23 cellular contexts compared by ENCODE assay signal in genomic region chr1:28378906-28379305, GRCh38.
"Had no signal": no experiment of that assay in that cellular context is flagged by ENCODE, and none has a peak within 500 bp of the region (broad histone marks: within the 10 kb centered on the region; RNA-seq: fewer than 3 reads in every experiment).

No MANE protein-coding gene starts in this region.

- ATAC-seq: activated CD8-positive, alpha-beta T cell treated with anti-CD3 and anti-CD28 coated beads, Interleukin-2, amount 10 ng/mL, durations not matched to agents 7 days and 5 days; activated T-cell treated with anti-CD3 and anti-CD28 coated beads, Interleukin-2, amount 50 U/mL, for 4 hours; gastroesophageal sphincter; heart right ventricle; left ventricle myocardium superior; natural killer cell; upper lobe of right lung had no signal

- DNase-seq: activated CD4-positive, alpha-beta T cell treated with anti-CD3 and anti-CD28 coated beads for 48 hours; activated CD4-positive, CD25-positive, alpha-beta regulatory T cell; activated CD8-positive, alpha-beta memory T cell treated with anti-CD3 and anti-CD28 coated beads, Interleukin-2, amount 50 U/mL, for 4 hours; activated CD8-positive, alpha-beta T cell treated with anti-CD3 and anti-CD28 coated beads, Interleukin-2, amount 10 ng/mL, durations not matched to agents 7 days and 5 days; activated effector memory CD4-positive, alpha-beta T cell treated with Interleukin-2 at 50 U/mL for 16 hours; activated naive CD4-positive, alpha-beta T cell treated with anti-CD3 and anti-CD28 coated beads, Interleukin-2, amount 10 ng/mL, durations not matched to agents 7 days and 5 days; activated T-cell treated with anti-CD3 and anti-CD28 coated beads, Interleukin-2, amount 50 U/mL, for 4 hours; colonic mucosa; heart right ventricle; kidney glomerular epithelial cell; left ventricle myocardium superior; natural killer cell; sigmoid colon; stimulated activated CD4-positive, alpha-beta T cell treated with anti-CD3 and anti-CD28 coated beads, Interleukin-4, amount 100 ng/mL, for 24 hours; stimulated activated naive B cell treated with anti-CD40 and anti-IgM and Interleukin-4, amounts not matched to agents 10 μg/mL and 1 μg/mL and 100 μg/mL, for 72 hours; SW 1271; upper lobe of right lung had no signal

- H3K27ac Mint-ChIP-seq: activated CD8-positive, alpha-beta T cell treated with anti-CD3 and anti-CD28 coated beads, Interleukin-2, amount 10 ng/mL, durations not matched to agents 7 days and 5 days; activated naive CD4-positive, alpha-beta T cell treated with anti-CD3 and anti-CD28 coated beads, Interleukin-2, amount 10 ng/mL, durations not matched to agents 7 days and 5 days; stimulated activated naive B cell treated with anti-CD40 and anti-IgM and Interleukin-4, amounts not matched to agents 10 μg/mL and 1 μg/mL and 100 μg/mL, for 72 hours had no signal

- H3K4me1 ChIP-seq: ascending aorta, colonic mucosa, parathyroid adenoma had no signal

- H3K36me3 ChIP-seq: ascending aorta, colonic mucosa, esophagus muscularis mucosa, gastroesophageal sphincter, sigmoid colon, thoracic aorta, upper lobe of right lung had no signal

- H2AFZ ChIP-seq: parathyroid adenoma had no signal

- H3K27me3 ChIP-seq: ascending aorta, colonic mucosa, esophagus muscularis mucosa, gastroesophageal sphincter, heart right ventricle, sigmoid colon, upper lobe of right lung had no signal

- H3K9ac ChIP-seq: parathyroid adenoma had no signal

- H3K9me3 ChIP-seq: ascending aorta, colonic mucosa, esophagus muscularis mucosa, gastroesophageal sphincter, sigmoid colon, thoracic aorta, upper lobe of right lung had no signal

- H3K9me3 Mint-ChIP-seq: central memory CD8-positive, alpha-beta T cell; natural killer cell had no signal

- H3K4me3 Mint-ChIP-seq: activated CD8-positive, alpha-beta T cell treated with anti-CD3 and anti-CD28 coated beads, Interleukin-2, amount 10 ng/mL, durations not matched to agents 7 days and 5 days; activated naive CD4-positive, alpha-beta T cell treated with anti-CD3 and anti-CD28 coated beads, Interleukin-2, amount 10 ng/mL, durations not matched to agents 7 days and 5 days; activated T-cell treated with anti-CD3 and anti-CD28 coated beads, Interleukin-2, amount 50 U/mL, for 4 hours; central memory CD8-positive, alpha-beta T cell; natural killer cell; stimulated activated naive B cell treated with anti-CD40 and anti-IgM and Interleukin-4, amounts not matched to agents 10 μg/mL and 1 μg/mL and 100 μg/mL, for 72 hours had no signal

- H3K4me3 ChIP-seq: ascending aorta, colonic mucosa, esophagus muscularis mucosa, gastroesophageal sphincter, heart right ventricle, sigmoid colon, thoracic aorta, upper lobe of right lung had no signal

- H3K36me3 Mint-ChIP-seq: natural killer cell had no signal

- H3K27ac ChIP-seq: ascending aorta, colonic mucosa, esophagus muscularis mucosa, gastroesophageal sphincter, parathyroid adenoma, sigmoid colon, thoracic aorta, upper lobe of right lung had no signal

- H3K27me3 Mint-ChIP-seq: activated naive CD4-positive, alpha-beta T cell treated with anti-CD3 and anti-CD28 coated beads, Interleukin-2, amount 10 ng/mL, durations not matched to agents 7 days and 5 days; central memory CD8-positive, alpha-beta T cell; stimulated activated naive B cell treated with anti-CD40 and anti-IgM and Interleukin-4, amounts not matched to agents 10 μg/mL and 1 μg/mL and 100 μg/mL, for 72 hours had no signal
